In genomic region chr14:29906256-29906885, GRCh38 we compare ENCODE assay signal across 13 cellular contexts. TPM values are rescaled to one million over a fixed set of nuclear protein-coding genes. Genes with fewer than 3 reads are reported as not detected.
A peak's percentile ranks its signal among the peaks of the same experiment; 100 is the strongest.
DNase-seq lines count a peak whose midpoint lies in the region; ATAC-seq and TF ChIP-seq lines count a peak whose summit lies in the region.
"Had no signal": no experiment of that assay in that cellular context is flagged by ENCODE, and none has a peak within 500 bp of the region (broad histone marks: within the 10 kb centered on the region; RNA-seq: fewer than 3 reads in every experiment).

No MANE protein-coding gene starts in this region.

- intact Hi-C loops in IMR-90 (cut with micrococcal nuclease): no loop called here

- no peak overlapping the region for H2AFZ ChIP-seq in IMR-90 (replicated peaks; ENCODE audit: low read length, poor library complexity)
- H2AFZ ChIP-seq in mesenchymal stem cell (ENCODE audit: low read depth, low read length): no peak overlapping the region

- peaks cover 10% of the 10 kb centered on the region; the same call in 1 of the 2 replicates for H4K20me1 ChIP-seq in IMR-90 (ENCODE audit: insufficient read depth, low read length)

- H2BK5ac ChIP-seq in IMR-90 (ENCODE audit: low read depth, low read length, poor library complexity, severe bottlenecking): no peak overlapping the region
- H2BK5ac ChIP-seq in mesenchymal stem cell (ENCODE audit: low read depth, low read length, poor library complexity, severe bottlenecking): no peak overlapping the region

- no peak overlapping the region for H2AK9ac ChIP-seq in IMR-90 (replicated peaks; ENCODE audit: low read depth, low read length, poor library complexity)

- H3K14ac ChIP-seq in IMR-90 (replicated peaks; ENCODE audit: low read depth, low read length) (no peak overlapping the region), mesenchymal stem cell (ENCODE audit: low read length in 2 of 2) (no peak overlapping the region)

- ATAC-seq in IMR-90 (ENCODE audit: low read depth) (peak; percentile 40; the same call in 1 of the 2 replicates), HG03457 (IDR thresholded peaks at IDR 0.05; ENCODE audit: unreplicated experiment) (no peak), HG03520 (IDR thresholded peaks at IDR 0.05; ENCODE audit: unreplicated experiment) (no peak)
- ATAC-seq: activated CD8-positive, alpha-beta memory T cell treated with anti-CD3 and anti-CD28 coated beads, Interleukin-2, amount 10 ng/mL, durations not matched to agents 7 days and 5 days had no signal

- no peak overlapping the region for H2BK20ac ChIP-seq in IMR-90 (ENCODE audit: low read depth, low read length)

- H3K4me1 ChIP-seq in IMR-90 (ENCODE audit: control insufficient read depth, insufficient read depth, low read length) (peaks cover 4% of the 10 kb centered on the region), mesenchymal stem cell (ENCODE audit: control insufficient read depth, insufficient read depth, low read depth, low read length) (peaks cover 3% of the 10 kb centered on the region)

- no peak overlapping the region for H3K18ac ChIP-seq in IMR-90 (ENCODE audit: low read depth, low read length)
- peak overlapping the region in 1 of 2 experiments; percentile 24 for H3K18ac ChIP-seq in mesenchymal stem cell (ENCODE audit: low read depth in 1 of 2, low read length in 2 of 2)

- no peak for TF ChIP-seq POLR2A in IMR-90 (IDR thresholded peaks at IDR 0.05; ENCODE audit: low read depth, low read length)

- TF ChIP-seq CTCF in IMR-90 (conservative IDR thresholded peaks at IDR 0.05; ENCODE audit: low read depth, low read length) (no peak), choroid plexus epithelial cell (conservative IDR thresholded peaks at IDR 0.05; ENCODE audit: low read depth, low read length) (no peak)

- no peak overlapping the region for H3K23ac ChIP-seq in IMR-90 (ENCODE audit: low read depth, low read length)
- H3K23ac ChIP-seq in mesenchymal stem cell (ENCODE audit: low read length in 2 of 2): no peak overlapping the region

- no TSS peak for BruUV-seq in IMR-90 (replicated peaks; lab: Mats Ljungman, UMichigan)

- no peak overlapping the region for H3K27ac ChIP-seq in IMR-90 (ENCODE audit: insufficient read depth, low read length)
- H3K27ac ChIP-seq in mesenchymal stem cell (ENCODE audit: low read length, poor library complexity, severe bottlenecking): peak overlapping the region; percentile 6
- H3K27ac ChIP-seq: brain microvascular endothelial cell, HL-60 had no signal

- H3K27me3 ChIP-seq in IMR-90 (ENCODE audit: control insufficient read depth, insufficient read depth, low read length) (no peaks in the 10 kb centered on the region), mesenchymal stem cell (ENCODE audit: control insufficient read depth in 1 of 2, insufficient read depth in 1 of 2, low read length in 2 of 2) (no peaks in the 10 kb centered on the region)
- H3K27me3 ChIP-seq: brain microvascular endothelial cell had no signal

- no peak overlapping the region for H3K56ac ChIP-seq in IMR-90 (ENCODE audit: extremely low read depth, insufficient read depth, low read length)

- H2AK5ac ChIP-seq in IMR-90 (ENCODE audit: low read depth, low read length) (peak overlapping the region; percentile 58; the same call in 1 of the 2 replicates), mesenchymal stem cell (ENCODE audit: low read length, severe bottlenecking) (no peak overlapping the region)

- H4K8ac ChIP-seq in IMR-90 (ENCODE audit: low read depth in 2 of 2, low read length in 2 of 2): peak overlapping the region in 1 of 2 experiments; percentile 48; a peak in 2 of 4 replicates
- H4K8ac ChIP-seq in mesenchymal stem cell (ENCODE audit: low read length): no peak overlapping the region

- H2BK12ac ChIP-seq in mesenchymal stem cell (ENCODE audit: low read length in 2 of 2): no peak overlapping the region

- H4K91ac ChIP-seq in IMR-90 (ENCODE audit: insufficient read depth, low read depth, low read length): no peak overlapping the region
- no peak overlapping the region for H4K91ac ChIP-seq in mesenchymal stem cell (ENCODE audit: low read length)

- no peaks in the 10 kb centered on the region for H3K36me3 ChIP-seq in IMR-90 (ENCODE audit: control insufficient read depth, insufficient read depth, low read length)
- H3K36me3 ChIP-seq in mesenchymal stem cell (ENCODE audit: control insufficient read depth in 1 of 2, insufficient read depth in 2 of 2, low read depth in 1 of 2, low read length in 2 of 2): no peaks in the 10 kb centered on the region
- H3K36me3 ChIP-seq: brain microvascular endothelial cell had no signal

- H3K4me3 ChIP-seq in IMR-90 (ENCODE audit: insufficient read depth, low read depth, low read length): no peak overlapping the region
- H3K4me3 ChIP-seq in choroid plexus epithelial cell (ENCODE audit: low read depth, low read length): no peak overlapping the region
- no peak overlapping the region for H3K4me3 ChIP-seq in mesenchymal stem cell (ENCODE audit: insufficient read depth in 1 of 2, low read depth in 1 of 2, low read length in 2 of 2)

- POLR2A ChIA-PET in IMR-90 (lab: Charles Lee; ENCODE audit: unreplicated experiment): no interaction called here

- no peak for TF ChIP-seq RAD21 in IMR-90 (IDR thresholded peaks at IDR 0.05; ENCODE audit: low read length)

- peaks cover 4 to 34% of the 10 kb centered on the region in 2 experiments; a peak in 3 of 4 replicates for H3K79me1 ChIP-seq in IMR-90 (ENCODE audit: low read depth in 1 of 2, low read length in 2 of 2)
- H3K79me1 ChIP-seq in mesenchymal stem cell (replicated peaks; ENCODE audit: low read length, poor library complexity, severe bottlenecking): peaks cover 9% of the 10 kb centered on the region

- in situ Hi-C loops in IMR-90 (cut with MboI; ENCODE audit: low sequenced_read_pairs): loop anchor here (25.0 kb wide), 1 partner anchor 306 kb away; no protein-coding TSS in a partner anchor

- DNase-seq in DMS53 (lab: John Stamatoyannopoulos, UW) (peak; percentile 46), IMR-90 (peak; percentile 71), choroid plexus epithelial cell (ENCODE audit: low read depth) (peak; percentile 60), mesenchymal stem cell (no peak), KG1 (lab: John Stamatoyannopoulos, UW) (no peak), COLO829 (ENCODE audit: low spot score) (no peak)
- DNase-seq: activated CD8-positive, alpha-beta memory T cell treated with anti-CD3 and anti-CD28 coated beads, Interleukin-2, amount 10 ng/mL, durations not matched to agents 7 days and 5 days; brain microvascular endothelial cell; naive B cell; NCI-H2081 had no signal

- H4K5ac ChIP-seq in IMR-90 (ENCODE audit: low read depth, low read length): no peak overlapping the region

- CTCF ChIA-PET in IMR-90 (lab: Yijun Ruan, JAX): interaction anchor here (0.6 to 0.8 kb wide), 3 partner anchors 11 to 382 kb away, joined by 3 read pairs; no protein-coding TSS in a partner anchor

- H2BK15ac ChIP-seq in IMR-90 (ENCODE audit: low read depth, low read length) (peak overlapping the region; percentile 52; the same call in 1 of the 3 replicates), mesenchymal stem cell (ENCODE audit: low read depth, poor library complexity, severe bottlenecking) (no peak overlapping the region)

- H3K4ac ChIP-seq in IMR-90 (ENCODE audit: low read depth, low read length) (no peak overlapping the region), mesenchymal stem cell (ENCODE audit: low read depth in 1 of 2, low read length in 2 of 2) (no peak overlapping the region)

- no CpG with 5 or more reads among the region's 3 CpGs for WGBS in IMR-90 (ENCODE audit: extremely low coverage in 2 of 2, insufficient read length in 1 of 2), 2 experiments
- WGBS in mesenchymal stem cell: 97% methylated on average over 3 of the region's 3 CpGs

- no peaks in the 10 kb centered on the region for H3K9me3 ChIP-seq in IMR-90 (ENCODE audit: control insufficient read depth, insufficient read depth, low read length)
- H3K9me3 ChIP-seq in mesenchymal stem cell (ENCODE audit: control insufficient read depth, low read length): no peaks in the 10 kb centered on the region

- 0 out of 2 replicates have a peak, but pooled peaks cover 3% of the 10 kb centered on the region for H3K9me1 ChIP-seq in IMR-90 (ENCODE audit: insufficient read depth, low read length)

- no peak overlapping the region for H3K9ac ChIP-seq in IMR-90 (ENCODE audit: low read depth, low read length)
- no peak overlapping the region for H3K9ac ChIP-seq in mesenchymal stem cell (ENCODE audit: low read length)

- dilution Hi-C loops in IMR-90 (cut with HindIII; ENCODE audit: low sequenced_read_pairs, unreplicated experiment): no loop called here

- H3K4me2 ChIP-seq in IMR-90 (ENCODE audit: low read depth, low read length): peak overlapping the region; percentile 19; the same call in 1 of the 2 replicates
- peak overlapping the region; percentile 39 for H3K4me2 ChIP-seq in mesenchymal stem cell (ENCODE audit: low read length, poor library complexity, severe bottlenecking)

- H2BK120ac ChIP-seq in IMR-90 (ENCODE audit: low read depth, low read length) (no peak overlapping the region), mesenchymal stem cell (ENCODE audit: low read depth, low read length) (no peak overlapping the region)

TF ChIP-seq in IMR-90, 13 proteins besides CTCF, POLR2A, EP300 and RAD21:
- TF ChIP-seq SMC3 (IDR thresholded peaks at IDR 0.05; ENCODE audit: low read depth, low read length): no peak
- no peak for TF ChIP-seq MAZ (IDR thresholded peaks at IDR 0.05; ENCODE audit: borderline replicate concordance, low read depth, low read length)
- no peak for TF ChIP-seq BHLHE40 (IDR thresholded peaks at IDR 0.05; ENCODE audit: low read depth, low read length)
- TF ChIP-seq CHD1 (IDR thresholded peaks at IDR 0.05; ENCODE audit: low read depth, low read length): no peak
- no peak for TF ChIP-seq CEBPB (IDR thresholded peaks at IDR 0.05; ENCODE audit: low read depth, low read length)
- TF ChIP-seq FOS (IDR thresholded peaks at IDR 0.05; ENCODE audit: low read depth, low read length): no peak
- TF ChIP-seq USF2 (IDR thresholded peaks at IDR 0.05; ENCODE audit: low read depth, low read length): no peak

RNA-seq across cellular contexts. Expression of gene PRKD1, which starts 21.3 kb away (rescaled TPM):
- total RNA-seq in IMR-90 (2012; rRNA removed): 12.8 and 12.9 TPM in 2 replicates
- polyA plus RNA-seq in IMR-90 (2012; rRNA removed): 12.2 and 14.2 TPM in 2 replicates
- polyA plus RNA-seq in IMR-90 (2012; cell fraction: cytosol; rRNA removed): 4.0 and 5.8 TPM in 2 replicates
- 5.6 and 31.1 TPM in 2 replicates for polyA plus RNA-seq in IMR-90 (2012; cell fraction: nucleus; rRNA removed; ENCODE audit: low replicate concordance)
- polyA plus RNA-seq in mesenchymal stem cell (2013, experiment 1 of 2): 6.5 TPM
- polyA plus RNA-seq in mesenchymal stem cell (2013, experiment 2 of 2): 6.3 TPM
- total RNA-seq: activated CD8-positive, alpha-beta memory T cell treated with anti-CD3 and anti-CD28 coated beads, Interleukin-2, amount 10 ng/mL, durations not matched to agents 7 days and 5 days had no signal

Comparison
In these comparisons a context has a peak if more than half of its experiments do, and no peak if none do; other contexts are left out.
1. DNase-seq: peak in DMS53 (single experiment), IMR-90 (single experiment) and choroid plexus epithelial cell (single experiment); none in mesenchymal stem cell (single experiment), KG1 (single experiment) and COLO829 (single experiment).